2 cellular contexts compared by ENCODE assay signal in the genomic region with DNA sequence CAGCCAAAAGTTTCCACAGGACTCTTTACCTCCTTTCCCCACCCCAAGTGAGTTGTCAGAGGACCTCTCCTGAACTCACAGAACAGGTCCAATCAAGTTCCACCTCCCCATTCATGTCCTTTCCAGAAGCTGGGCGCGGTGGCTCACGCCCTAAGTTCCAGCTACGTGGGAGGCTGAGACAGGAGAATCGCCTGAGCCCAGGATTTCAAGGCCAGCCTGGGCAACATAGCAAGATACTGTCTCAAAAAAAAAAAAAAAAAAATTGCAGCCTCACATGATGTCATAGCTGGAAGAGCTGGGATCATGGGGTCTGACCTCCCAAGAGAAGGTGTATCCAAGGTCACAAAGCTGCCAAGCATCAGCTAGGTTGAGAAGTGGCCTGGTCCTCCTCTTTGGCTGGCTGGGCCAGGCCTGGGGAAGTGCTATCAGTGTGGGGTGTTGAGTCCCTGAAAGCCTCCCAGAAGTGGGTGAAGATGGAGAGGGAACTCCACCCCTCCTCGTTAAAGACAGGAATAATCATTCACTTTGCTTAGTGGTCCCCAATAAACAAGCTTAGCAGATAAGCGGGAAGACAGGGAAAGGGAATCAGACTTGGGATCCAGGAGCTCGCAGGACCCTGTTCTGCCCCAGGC.
TF ChIP-seq lines count a peak whose summit lies in the region.

No MANE protein-coding gene starts in this region.

TF ChIP-seq in SK-N-SH, 30 proteins besides CTCF, POLR2A, EP300 and RAD21 (continued from another document):
- TF ChIP-seq, protein P1, sequence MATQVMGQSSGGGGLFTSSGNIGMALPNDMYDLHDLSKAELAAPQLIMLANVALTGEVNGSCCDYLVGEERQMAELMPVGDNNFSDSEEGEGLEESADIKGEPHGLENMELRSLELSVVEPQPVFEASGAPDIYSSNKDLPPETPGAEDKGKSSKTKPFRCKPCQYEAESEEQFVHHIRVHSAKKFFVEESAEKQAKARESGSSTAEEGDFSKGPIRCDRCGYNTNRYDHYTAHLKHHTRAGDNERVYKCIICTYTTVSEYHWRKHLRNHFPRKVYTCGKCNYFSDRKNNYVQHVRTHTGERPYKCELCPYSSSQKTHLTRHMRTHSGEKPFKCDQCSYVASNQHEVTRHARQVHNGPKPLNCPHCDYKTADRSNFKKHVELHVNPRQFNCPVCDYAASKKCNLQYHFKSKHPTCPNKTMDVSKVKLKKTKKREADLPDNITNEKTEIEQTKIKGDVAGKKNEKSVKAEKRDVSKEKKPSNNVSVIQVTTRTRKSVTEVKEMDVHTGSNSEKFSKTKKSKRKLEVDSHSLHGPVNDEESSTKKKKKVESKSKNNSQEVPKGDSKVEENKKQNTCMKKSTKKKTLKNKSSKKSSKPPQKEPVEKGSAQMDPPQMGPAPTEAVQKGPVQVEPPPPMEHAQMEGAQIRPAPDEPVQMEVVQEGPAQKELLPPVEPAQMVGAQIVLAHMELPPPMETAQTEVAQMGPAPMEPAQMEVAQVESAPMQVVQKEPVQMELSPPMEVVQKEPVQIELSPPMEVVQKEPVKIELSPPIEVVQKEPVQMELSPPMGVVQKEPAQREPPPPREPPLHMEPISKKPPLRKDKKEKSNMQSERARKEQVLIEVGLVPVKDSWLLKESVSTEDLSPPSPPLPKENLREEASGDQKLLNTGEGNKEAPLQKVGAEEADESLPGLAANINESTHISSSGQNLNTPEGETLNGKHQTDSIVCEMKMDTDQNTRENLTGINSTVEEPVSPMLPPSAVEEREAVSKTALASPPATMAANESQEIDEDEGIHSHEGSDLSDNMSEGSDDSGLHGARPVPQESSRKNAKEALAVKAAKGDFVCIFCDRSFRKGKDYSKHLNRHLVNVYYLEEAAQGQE (IDR thresholded peaks at IDR 0.05; ENCODE audit: low read depth, low read length) = no peak
- TF ChIP-seq ELF1 (IDR thresholded peaks at IDR 0.05) = no peak
- TF ChIP-seq GATA2 (CRISPR knock-in tag; IDR thresholded peaks at IDR 0.05) = no peak
- TF ChIP-seq SMC3 (IDR thresholded peaks at IDR 0.05; ENCODE audit: low read depth, low read length) = no peak
- no peak for TF ChIP-seq MXI1 (IDR thresholded peaks at IDR 0.05; ENCODE audit: low read depth, low read length)
- TF ChIP-seq POLR2AphosphoS5 (IDR thresholded peaks at IDR 0.05; ENCODE audit: low read depth, low read length) = no peak
- TF ChIP-seq, protein P2, sequence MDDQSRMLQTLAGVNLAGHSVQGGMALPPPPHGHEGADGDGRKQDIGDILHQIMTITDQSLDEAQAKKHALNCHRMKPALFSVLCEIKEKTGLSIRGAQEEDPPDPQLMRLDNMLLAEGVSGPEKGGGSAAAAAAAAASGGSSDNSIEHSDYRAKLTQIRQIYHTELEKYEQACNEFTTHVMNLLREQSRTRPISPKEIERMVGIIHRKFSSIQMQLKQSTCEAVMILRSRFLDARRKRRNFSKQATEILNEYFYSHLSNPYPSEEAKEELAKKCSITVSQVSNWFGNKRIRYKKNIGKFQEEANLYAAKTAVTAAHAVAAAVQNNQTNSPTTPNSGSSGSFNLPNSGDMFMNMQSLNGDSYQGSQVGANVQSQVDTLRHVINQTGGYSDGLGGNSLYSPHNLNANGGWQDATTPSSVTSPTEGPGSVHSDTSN (IDR thresholded peaks at IDR 0.05) = no peak
- TF ChIP-seq CHD2 (IDR thresholded peaks at IDR 0.05; ENCODE audit: low read length, partially characterized antibody) = no peak
- no peak for TF ChIP-seq MEF2A (IDR thresholded peaks at IDR 0.05; ENCODE audit: borderline replicate concordance, low read depth)
- TF ChIP-seq NRF1 (IDR thresholded peaks at IDR 0.05; ENCODE audit: low read depth, low read length) = no peak
- TF ChIP-seq, protein P3, sequence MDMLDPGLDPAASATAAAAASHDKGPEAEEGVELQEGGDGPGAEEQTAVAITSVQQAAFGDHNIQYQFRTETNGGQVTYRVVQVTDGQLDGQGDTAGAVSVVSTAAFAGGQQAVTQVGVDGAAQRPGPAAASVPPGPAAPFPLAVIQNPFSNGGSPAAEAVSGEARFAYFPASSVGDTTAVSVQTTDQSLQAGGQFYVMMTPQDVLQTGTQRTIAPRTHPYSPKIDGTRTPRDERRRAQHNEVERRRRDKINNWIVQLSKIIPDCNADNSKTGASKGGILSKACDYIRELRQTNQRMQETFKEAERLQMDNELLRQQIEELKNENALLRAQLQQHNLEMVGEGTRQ (IDR thresholded peaks at IDR 0.05; ENCODE audit: borderline replicate concordance, low read depth, low read length) = no peak
- TF ChIP-seq, protein P4, sequence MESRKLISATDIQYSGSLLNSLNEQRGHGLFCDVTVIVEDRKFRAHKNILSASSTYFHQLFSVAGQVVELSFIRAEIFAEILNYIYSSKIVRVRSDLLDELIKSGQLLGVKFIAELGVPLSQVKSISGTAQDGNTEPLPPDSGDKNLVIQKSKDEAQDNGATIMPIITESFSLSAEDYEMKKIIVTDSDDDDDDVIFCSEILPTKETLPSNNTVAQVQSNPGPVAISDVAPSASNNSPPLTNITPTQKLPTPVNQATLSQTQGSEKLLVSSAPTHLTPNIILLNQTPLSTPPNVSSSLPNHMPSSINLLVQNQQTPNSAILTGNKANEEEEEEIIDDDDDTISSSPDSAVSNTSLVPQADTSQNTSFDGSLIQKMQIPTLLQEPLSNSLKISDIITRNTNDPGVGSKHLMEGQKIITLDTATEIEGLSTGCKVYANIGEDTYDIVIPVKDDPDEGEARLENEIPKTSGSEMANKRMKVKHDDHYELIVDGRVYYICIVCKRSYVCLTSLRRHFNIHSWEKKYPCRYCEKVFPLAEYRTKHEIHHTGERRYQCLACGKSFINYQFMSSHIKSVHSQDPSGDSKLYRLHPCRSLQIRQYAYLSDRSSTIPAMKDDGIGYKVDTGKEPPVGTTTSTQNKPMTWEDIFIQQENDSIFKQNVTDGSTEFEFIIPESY (IDR thresholded peaks at IDR 0.05; ENCODE audit: borderline replicate concordance, low read depth) = no peak
- no peak for TF ChIP-seq FOXJ3 (CRISPR knock-in tag; IDR thresholded peaks at IDR 0.05)

TF ChIP-seq in SK-N-SH treated with all-trans-retinoic acid at 6 μM for 48 hours, 23 proteins besides CTCF, POLR2A, EP300 and RAD21 (continued from another document):
- TF ChIP-seq, protein P5, sequence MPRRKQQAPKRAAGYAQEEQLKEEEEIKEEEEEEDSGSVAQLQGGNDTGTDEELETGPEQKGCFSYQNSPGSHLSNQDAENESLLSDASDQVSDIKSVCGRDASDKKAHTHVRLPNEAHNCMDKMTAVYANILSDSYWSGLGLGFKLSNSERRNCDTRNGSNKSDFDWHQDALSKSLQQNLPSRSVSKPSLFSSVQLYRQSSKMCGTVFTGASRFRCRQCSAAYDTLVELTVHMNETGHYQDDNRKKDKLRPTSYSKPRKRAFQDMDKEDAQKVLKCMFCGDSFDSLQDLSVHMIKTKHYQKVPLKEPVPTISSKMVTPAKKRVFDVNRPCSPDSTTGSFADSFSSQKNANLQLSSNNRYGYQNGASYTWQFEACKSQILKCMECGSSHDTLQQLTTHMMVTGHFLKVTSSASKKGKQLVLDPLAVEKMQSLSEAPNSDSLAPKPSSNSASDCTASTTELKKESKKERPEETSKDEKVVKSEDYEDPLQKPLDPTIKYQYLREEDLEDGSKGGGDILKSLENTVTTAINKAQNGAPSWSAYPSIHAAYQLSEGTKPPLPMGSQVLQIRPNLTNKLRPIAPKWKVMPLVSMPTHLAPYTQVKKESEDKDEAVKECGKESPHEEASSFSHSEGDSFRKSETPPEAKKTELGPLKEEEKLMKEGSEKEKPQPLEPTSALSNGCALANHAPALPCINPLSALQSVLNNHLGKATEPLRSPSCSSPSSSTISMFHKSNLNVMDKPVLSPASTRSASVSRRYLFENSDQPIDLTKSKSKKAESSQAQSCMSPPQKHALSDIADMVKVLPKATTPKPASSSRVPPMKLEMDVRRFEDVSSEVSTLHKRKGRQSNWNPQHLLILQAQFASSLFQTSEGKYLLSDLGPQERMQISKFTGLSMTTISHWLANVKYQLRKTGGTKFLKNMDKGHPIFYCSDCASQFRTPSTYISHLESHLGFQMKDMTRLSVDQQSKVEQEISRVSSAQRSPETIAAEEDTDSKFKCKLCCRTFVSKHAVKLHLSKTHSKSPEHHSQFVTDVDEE (CRISPR knock-in tag; IDR thresholded peaks at IDR 0.05) = no peak
- TF ChIP-seq ESRRG (CRISPR knock-in tag; IDR thresholded peaks at IDR 0.05) (no peak), ZFP30 (CRISPR knock-in tag; IDR thresholded peaks at IDR 0.05) (no peak), TCF4 (CRISPR knock-in tag; IDR thresholded peaks at IDR 0.05; ENCODE audit: borderline replicate concordance) (no peak), ZNF70 (CRISPR knock-in tag; IDR thresholded peaks at IDR 0.05) (no peak)
- TF ChIP-seq, protein P6, sequence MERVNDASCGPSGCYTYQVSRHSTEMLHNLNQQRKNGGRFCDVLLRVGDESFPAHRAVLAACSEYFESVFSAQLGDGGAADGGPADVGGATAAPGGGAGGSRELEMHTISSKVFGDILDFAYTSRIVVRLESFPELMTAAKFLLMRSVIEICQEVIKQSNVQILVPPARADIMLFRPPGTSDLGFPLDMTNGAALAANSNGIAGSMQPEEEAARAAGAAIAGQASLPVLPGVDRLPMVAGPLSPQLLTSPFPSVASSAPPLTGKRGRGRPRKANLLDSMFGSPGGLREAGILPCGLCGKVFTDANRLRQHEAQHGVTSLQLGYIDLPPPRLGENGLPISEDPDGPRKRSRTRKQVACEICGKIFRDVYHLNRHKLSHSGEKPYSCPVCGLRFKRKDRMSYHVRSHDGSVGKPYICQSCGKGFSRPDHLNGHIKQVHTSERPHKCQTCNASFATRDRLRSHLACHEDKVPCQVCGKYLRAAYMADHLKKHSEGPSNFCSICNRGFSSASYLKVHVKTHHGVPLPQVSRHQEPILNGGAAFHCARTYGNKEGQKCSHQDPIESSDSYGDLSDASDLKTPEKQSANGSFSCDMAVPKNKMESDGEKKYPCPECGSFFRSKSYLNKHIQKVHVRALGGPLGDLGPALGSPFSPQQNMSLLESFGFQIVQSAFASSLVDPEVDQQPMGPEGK (CRISPR knock-in tag; IDR thresholded peaks at IDR 0.05; ENCODE audit: borderline replicate concordance) = no peak
